In genomic region chr7:39987641-39988347, GRCh38 we compare ENCODE assay signal across 12 cellular contexts. TPM values are rescaled to one million over a fixed set of nuclear protein-coding genes. Genes with fewer than 3 reads are reported as not detected.
DNase-seq lines count a peak whose midpoint lies in the region; ATAC-seq and TF ChIP-seq lines count a peak whose summit lies in the region.
"Had no signal": no experiment of that assay in that cellular context is flagged by ENCODE, and none has a peak within 500 bp of the region (broad histone marks: within the 10 kb centered on the region; RNA-seq: fewer than 3 reads in every experiment).

No MANE protein-coding gene starts in this region.

- H3K79me2 ChIP-seq in PC-3 (ENCODE audit: low read length) (peaks cover 68% of the 10 kb centered on the region), osteoblast (ENCODE audit: insufficient read depth, low read length) (peaks cover 90% of the 10 kb centered on the region)

- peak overlapping the region; percentile 41 for H3K4me3 Mint-ChIP-seq in activated CD4-positive, alpha-beta T cell treated with anti-CD3 and anti-CD28 coated beads for 36 hours
- no peak overlapping the region for H3K4me3 Mint-ChIP-seq in activated CD4-positive, alpha-beta T cell treated with anti-CD3 and anti-CD28 coated beads, Interleukin-2, amount 10 ng/mL, durations not matched to agents 24 days and 14 days
- no peak overlapping the region for H3K4me3 Mint-ChIP-seq in central memory CD8-positive, alpha-beta T cell
- no peak overlapping the region for H3K4me3 Mint-ChIP-seq in stimulated activated memory B cell treated with anti-CD40 and anti-IgM and Interleukin-4, amounts not matched to agents 10 μg/mL and 1 μg/mL and 100 μg/mL, for 72 hours

- intact Hi-C loops in activated CD4-positive, alpha-beta T cell treated with anti-CD3 and anti-CD28 coated beads for 36 hours (cut with DNase I, micrococcal nuclease), result loop anchor here (2.0 kb wide), 2 partner anchors 33 to 37 kb away; partner anchors contain the start of gene CDK13 (in 1 of the 2)
- intact Hi-C loops in activated CD4-positive, alpha-beta T cell treated with anti-CD3 and anti-CD28 coated beads, Interleukin-2, amount 10 ng/mL, durations not matched to agents 24 days and 14 days (cut with micrococcal nuclease), result loop anchor here (2.0 kb wide), 1 partner anchor 35 kb away; no protein-coding TSS in a partner anchor
- intact Hi-C loops in PC-3 (cut with micrococcal nuclease), result no loop called here

- TF ChIP-seq CTCF in PC-3 (conservative IDR thresholded peaks at IDR 0.05; ENCODE audit: low read depth, low read length) (no peak), osteoblast (IDR thresholded peaks at IDR 0.05; ENCODE audit: extremely low read depth, low read depth, low read length) (no peak)

- H3K27ac ChIP-seq in PC-3 (ENCODE audit: low read length) (no peak overlapping the region), osteoblast (ENCODE audit: low read depth, low read length) (no peak overlapping the region)
- H3K27ac ChIP-seq: 22Rv1, testis had no signal

- H3K4me1 ChIP-seq in PC-3 (ENCODE audit: insufficient read depth, low read length) (no peaks in the 10 kb centered on the region), osteoblast (ENCODE audit: insufficient read depth, low read length) (no peaks in the 10 kb centered on the region)
- H3K4me1 ChIP-seq: testis had no signal

- BruUV-seq in PC-3 (replicated peaks; lab: Mats Ljungman, UMichigan), result TSS peak; percentile 24

- no peak overlapping the region for H2AFZ ChIP-seq in PC-3 (ENCODE audit: low read length)
- H2AFZ ChIP-seq in osteoblast (ENCODE audit: low read length), result no peak overlapping the region

- POLR2A ChIA-PET in activated CD4-positive, alpha-beta T cell treated with anti-CD3 and anti-CD28 coated beads for 36 hours (lab: Charles Lee), result interaction anchor here (0.9 kb wide), 1 partner anchor 10 kb away, joined by 4 read pairs; no protein-coding TSS in a partner anchor
- POLR2A ChIA-PET in PC-3 (lab: Charles Lee; ENCODE audit: unreplicated experiment), result no interaction called here

- H4K20me1 ChIP-seq in PC-3 (ENCODE audit: low read length), result 0 out of 2 replicates have a peak, but pooled peaks cover 9% of the 10 kb centered on the region
- H4K20me1 ChIP-seq in osteoblast (ENCODE audit: insufficient read depth, low read length), result peaks cover 37% of the 10 kb centered on the region

- no peaks in the 10 kb centered on the region for H3K9me2 ChIP-seq in PC-3 (replicated peaks; ENCODE audit: low read length)

- peaks cover 50% of the 10 kb centered on the region for H3K4me1 Mint-ChIP-seq in activated CD4-positive, alpha-beta T cell treated with anti-CD3 and anti-CD28 coated beads for 36 hours
- peaks cover 29% of the 10 kb centered on the region for H3K4me1 Mint-ChIP-seq in activated CD4-positive, alpha-beta T cell treated with anti-CD3 and anti-CD28 coated beads, Interleukin-2, amount 10 ng/mL, durations not matched to agents 24 days and 14 days
- H3K4me1 Mint-ChIP-seq in central memory CD8-positive, alpha-beta T cell, result peaks cover 55% of the 10 kb centered on the region
- H3K4me1 Mint-ChIP-seq in stimulated activated memory B cell treated with anti-CD40 and anti-IgM and Interleukin-4, amounts not matched to agents 10 μg/mL and 1 μg/mL and 100 μg/mL, for 72 hours, result peaks cover 39% of the 10 kb centered on the region

- H3K27me3 ChIP-seq in PC-3 (ENCODE audit: low read length) (no peaks in the 10 kb centered on the region), osteoblast (ENCODE audit: insufficient read depth, low read length) (no peaks in the 10 kb centered on the region)
- H3K27me3 ChIP-seq: testis had no signal

- CTCF ChIA-PET in activated CD4-positive, alpha-beta T cell treated with anti-CD3 and anti-CD28 coated beads for 36 hours (lab: Charles Lee), result interaction anchor here (0.7 to 1.0 kb wide), 4 partner anchors 11 to 65 kb away, joined by 3 to 5 read pairs (median 4); no protein-coding TSS in a partner anchor
- CTCF ChIA-PET in PC-3 (lab: Charles Lee), result no interaction called here

- H3K9ac ChIP-seq in PC-3 (ENCODE audit: low read length), result no peak overlapping the region

- peak; percentile 28 for DNase-seq in activated CD4-positive, alpha-beta T cell treated with anti-CD3 and anti-CD28 coated beads for 36 hours
- no peak for DNase-seq in activated CD4-positive, alpha-beta T cell treated with anti-CD3 and anti-CD28 coated beads, Interleukin-2, amount 10 ng/mL, durations not matched to agents 24 days and 14 days
- DNase-seq in PC-3 (no peak), osteoblast (ENCODE audit: insufficient read length, low spot score, missing footprints) (peak; percentile 13), HK-2 (ENCODE audit: unreplicated experiment) (no peak), HuH-7 (ENCODE audit: low spot score) (no peak)
- DNase-seq in central memory CD8-positive, alpha-beta T cell (ENCODE audit: low spot score in 2 of 2), result no peak
- DNase-seq: activated CD8-positive, alpha-beta memory T cell treated with anti-CD3 and anti-CD28 coated beads, Interleukin-2, amount 50 U/mL, for 48 hours; NCI-H2081 treated with DMSO at 0.1 percent for 48 hours; testis had no signal

- H3K4me3 ChIP-seq in PC-3 (ENCODE audit: low read length) (no peak overlapping the region), osteoblast (ENCODE audit: insufficient read depth, low read length) (no peak overlapping the region)
- H3K4me3 ChIP-seq: testis had no signal

- no peaks in the 10 kb centered on the region for H3F3A ChIP-seq in PC-3 (ENCODE audit: low read length, unreplicated experiment)

- peaks cover 21% of the 10 kb centered on the region for H3K36me3 Mint-ChIP-seq in activated CD4-positive, alpha-beta T cell treated with anti-CD3 and anti-CD28 coated beads for 36 hours (ENCODE audit: low read depth)
- peaks cover 20% of the 10 kb centered on the region for H3K36me3 Mint-ChIP-seq in activated CD4-positive, alpha-beta T cell treated with anti-CD3 and anti-CD28 coated beads, Interleukin-2, amount 10 ng/mL, durations not matched to agents 24 days and 14 days (ENCODE audit: low read depth)
- peaks cover 28% of the 10 kb centered on the region for H3K36me3 Mint-ChIP-seq in central memory CD8-positive, alpha-beta T cell (ENCODE audit: insufficient read depth)
- peaks cover 25% of the 10 kb centered on the region for H3K36me3 Mint-ChIP-seq in stimulated activated memory B cell treated with anti-CD40 and anti-IgM and Interleukin-4, amounts not matched to agents 10 μg/mL and 1 μg/mL and 100 μg/mL, for 72 hours

- H3K9me3 ChIP-seq in PC-3 (ENCODE audit: low read length) (no peaks in the 10 kb centered on the region), osteoblast (ENCODE audit: low read depth, low read length) (no peaks in the 10 kb centered on the region)
- H3K9me3 ChIP-seq: testis had no signal

- peak; percentile 63 for ATAC-seq in activated CD4-positive, alpha-beta T cell treated with anti-CD3 and anti-CD28 coated beads for 36 hours
- ATAC-seq in PC-3, result no peak
- ATAC-seq in central memory CD8-positive, alpha-beta T cell (replicated peaks; ENCODE audit: extremely low read depth, poor library complexity, severe bottlenecking), result peak; percentile 31
- ATAC-seq in stimulated activated memory B cell treated with anti-CD40 and anti-IgM and Interleukin-4, amounts not matched to agents 10 μg/mL and 1 μg/mL and 100 μg/mL, for 72 hours, result no peak

- no peaks in the 10 kb centered on the region for H3K27me3 Mint-ChIP-seq in activated CD4-positive, alpha-beta T cell treated with anti-CD3 and anti-CD28 coated beads for 36 hours
- no peaks in the 10 kb centered on the region for H3K27me3 Mint-ChIP-seq in activated CD4-positive, alpha-beta T cell treated with anti-CD3 and anti-CD28 coated beads, Interleukin-2, amount 10 ng/mL, durations not matched to agents 24 days and 14 days
- no peaks in the 10 kb centered on the region for H3K27me3 Mint-ChIP-seq in central memory CD8-positive, alpha-beta T cell
- H3K27me3 Mint-ChIP-seq in stimulated activated memory B cell treated with anti-CD40 and anti-IgM and Interleukin-4, amounts not matched to agents 10 μg/mL and 1 μg/mL and 100 μg/mL, for 72 hours, result no peaks in the 10 kb centered on the region

- no peaks in the 10 kb centered on the region for H3K9me3 Mint-ChIP-seq in activated CD4-positive, alpha-beta T cell treated with anti-CD3 and anti-CD28 coated beads for 36 hours (ENCODE audit: low read depth)
- no peaks in the 10 kb centered on the region for H3K9me3 Mint-ChIP-seq in activated CD4-positive, alpha-beta T cell treated with anti-CD3 and anti-CD28 coated beads, Interleukin-2, amount 10 ng/mL, durations not matched to agents 24 days and 14 days
- no peaks in the 10 kb centered on the region for H3K9me3 Mint-ChIP-seq in central memory CD8-positive, alpha-beta T cell
- peaks cover 3% of the 10 kb centered on the region for H3K9me3 Mint-ChIP-seq in stimulated activated memory B cell treated with anti-CD40 and anti-IgM and Interleukin-4, amounts not matched to agents 10 μg/mL and 1 μg/mL and 100 μg/mL, for 72 hours

- no peak overlapping the region for H3K4me2 ChIP-seq in PC-3 (ENCODE audit: low read length)
- no peak overlapping the region for H3K4me2 ChIP-seq in osteoblast (ENCODE audit: insufficient read depth, low read length)

- H3K27ac Mint-ChIP-seq in activated CD4-positive, alpha-beta T cell treated with anti-CD3 and anti-CD28 coated beads for 36 hours, result peak overlapping the region; percentile 73
- no peak overlapping the region for H3K27ac Mint-ChIP-seq in activated CD4-positive, alpha-beta T cell treated with anti-CD3 and anti-CD28 coated beads, Interleukin-2, amount 10 ng/mL, durations not matched to agents 24 days and 14 days
- no peak overlapping the region for H3K27ac Mint-ChIP-seq in central memory CD8-positive, alpha-beta T cell (ENCODE audit: low read depth)
- H3K27ac Mint-ChIP-seq in stimulated activated memory B cell treated with anti-CD40 and anti-IgM and Interleukin-4, amounts not matched to agents 10 μg/mL and 1 μg/mL and 100 μg/mL, for 72 hours, result no peak overlapping the region

- H3K36me3 ChIP-seq in PC-3 (ENCODE audit: low read depth, low read length), result peaks cover 9% of the 10 kb centered on the region; the same call in 1 of the 2 replicates
- peaks cover 10% of the 10 kb centered on the region for H3K36me3 ChIP-seq in osteoblast (ENCODE audit: insufficient read depth, low read length)

RNA-seq across cellular contexts. Expression of gene CDK13, which starts 37.7 kb away (rescaled TPM):
- total RNA-seq in activated CD4-positive, alpha-beta T cell treated with anti-CD3 and anti-CD28 coated beads for 36 hours, result 10 to 100 TPM; 34.8 to 47.6 TPM
- 42.6 and 45.5 TPM in 2 replicates for total RNA-seq in activated CD4-positive, alpha-beta T cell treated with anti-CD3 and anti-CD28 coated beads, Interleukin-2, amount 10 ng/mL, durations not matched to agents 24 days and 14 days
- total RNA-seq in PC-3 (2014; rRNA removed), result 34.9 and 37.1 TPM in 2 replicates
- total RNA-seq in osteoblast, result 97.2 and 109 TPM in 2 replicates

Comparison
In these comparisons a context has a peak if more than half of its experiments do, and no peak if none do; other contexts are left out.
1. DNase-seq: peak in activated CD4-positive, alpha-beta T cell treated with anti-CD3 and anti-CD28 coated beads for 36 hours (single experiment) and osteoblast (single experiment); none in activated CD4-positive, alpha-beta T cell treated with anti-CD3 and anti-CD28 coated beads, Interleukin-2, amount 10 ng/mL, durations not matched to agents 24 days and 14 days (single experiment), PC-3 (single experiment), central memory CD8-positive, alpha-beta T cell (0 of 2), HK-2 (single experiment) and HuH-7 (single experiment).
2. ATAC-seq: peak in activated CD4-positive, alpha-beta T cell treated with anti-CD3 and anti-CD28 coated beads for 36 hours (single experiment) and central memory CD8-positive, alpha-beta T cell (single experiment); none in PC-3 (single experiment) and stimulated activated memory B cell treated with anti-CD40 and anti-IgM and Interleukin-4, amounts not matched to agents 10 μg/mL and 1 μg/mL and 100 μg/mL, for 72 hours (single experiment).